25 cellular contexts compared by ENCODE assay signal in genomic region chr2:99949963-99950362, GRCh38.
"Had no signal": no experiment of that assay in that cellular context is flagged by ENCODE, and none has a peak within 500 bp of the region (broad histone marks: within the 10 kb centered on the region; RNA-seq: fewer than 3 reads in every experiment).

No MANE protein-coding gene starts in this region.

- H3K27ac ChIP-seq: stomach, suprapubic skin, testis, thoracic aorta, thyroid gland, tibial artery, tibial nerve, transverse colon, upper lobe of left lung, upper lobe of right lung, uterus, vagina had no signal

- H3K4me1 ChIP-seq: stomach, suprapubic skin, testis, thyroid gland, tibial artery, tibial nerve, transverse colon, upper lobe of left lung, upper lobe of right lung, uterus, vagina had no signal

- H3K27me3 ChIP-seq: stomach, suprapubic skin, testis, thyroid gland, tibial artery, tibial nerve, transverse colon, upper lobe of left lung, upper lobe of right lung, uterus, vagina had no signal

- H3K9me3 ChIP-seq: stomach, suprapubic skin, testis, thoracic aorta, thyroid gland, tibial artery, tibial nerve, transverse colon, upper lobe of left lung, upper lobe of right lung, uterus, vagina had no signal

- H3K36me3 ChIP-seq: stomach, suprapubic skin, thoracic aorta, thyroid gland, tibial artery, tibial nerve, transverse colon, upper lobe of left lung, upper lobe of right lung, uterus, vagina had no signal

- H3K4me3 ChIP-seq: stomach, suprapubic skin, testis, thoracic aorta, thyroid gland, tibial artery, tibial nerve, transverse colon, upper lobe of left lung, upper lobe of right lung, uterus, vagina had no signal

- ATAC-seq: stimulated activated effector memory CD8-positive, alpha-beta T cell treated with anti-CD3 and anti-CD28 coated beads, Interleukin-12 subunit alpha, Interleukin-12 subunit beta, amount 100 ng/mL, for 72 hours; stimulated activated memory B cell treated with anti-CD40 and anti-IgM and Interleukin-4, amounts not matched to agents 10 μg/mL and 1 μg/mL and 100 μg/mL, for 72 hours; stimulated activated naive B cell treated with anti-CD40 and anti-IgM and Interleukin-4, amounts not matched to agents 10 μg/mL and 1 μg/mL and 100 μg/mL, for 72 hours; stimulated activated naive CD8-positive, alpha-beta T cell treated with anti-CD3 and anti-CD28 coated beads, Interleukin-15, amount 100 ng/mL, for 72 hours; stimulated activated naive CD8-positive, alpha-beta T cell treated with anti-CD3 and anti-CD28 coated beads, Interleukin-15, Interleukin-2, amounts not matched to agents 100 U/mL and 50 U/mL, for 24 hours; upper lobe of right lung had no signal

- DNase-seq: stimulated activated CD4-positive, alpha-beta T cell treated with anti-CD3 and anti-CD28 coated beads, Interleukin-2, amount 100 ng/mL, for 48 hours; stimulated activated CD4-positive, alpha-beta T cell treated with anti-CD3 and anti-CD28 coated beads, Interleukin-4, amount 100 ng/mL, for 1 hour; stimulated activated CD4-positive, alpha-beta T cell treated with anti-CD3 and anti-CD28 coated beads, Interleukin-4, amount 100 ng/mL, for 24 hours; stimulated activated CD4-positive, alpha-beta T cell treated with anti-CD3 and anti-CD28 coated beads, Interleukin-4, amount 100 ng/mL, for 4 hours; stimulated activated CD8-positive, alpha-beta memory T cell treated with anti-CD3 and anti-CD28 coated beads, Interleukin-4, amount 100 ng/mL, for 48 hours; stimulated activated naive B cell treated with anti-CD40 and anti-IgM and Interleukin-4, amounts not matched to agents 10 μg/mL and 1 μg/mL and 100 μg/mL, for 72 hours; stimulated activated naive CD4-positive, alpha-beta T cell; stimulated activated naive CD4-positive, alpha-beta T cell treated with Interleukin-2 at 50 U/mL for 16 hours; stimulated activated naive CD8-positive, alpha-beta T cell treated with anti-CD3 and anti-CD28 coated beads, Interleukin-15, amount 100 ng/mL, for 72 hours; stimulated activated naive CD8-positive, alpha-beta T cell treated with anti-CD3 and anti-CD28 coated beads, Interleukin-15, Interleukin-2, amounts not matched to agents 100 U/mL and 50 U/mL, for 24 hours; stomach; testis; thyroid gland; tibial artery; transverse colon; trophoblast cell; upper lobe of left lung; upper lobe of right lung; uterus had no signal
